10 cellular contexts compared by ENCODE assay signal in genomic region chr14:51847489-51847796, GRCh38. TPM values are rescaled to one million over a fixed set of nuclear protein-coding genes. Genes with fewer than 3 reads are reported as not detected.
A peak's percentile ranks its signal among the peaks of the same experiment; 100 is the strongest.
DNase-seq lines count a peak whose midpoint lies in the region; ATAC-seq and TF ChIP-seq lines count a peak whose summit lies in the region.
"Had no signal": no experiment of that assay in that cellular context is flagged by ENCODE, and none has a peak within 500 bp of the region (broad histone marks: within the 10 kb centered on the region; RNA-seq: fewer than 3 reads in every experiment).

No MANE protein-coding gene starts in this region.

- peaks cover 39% of the 10 kb centered on the region for H3K9me3 Mint-ChIP-seq in activated T-cell treated with anti-CD3 and anti-CD28 coated beads, Interleukin-2, amount 50 U/mL, for 24 hours
- H3K9me3 Mint-ChIP-seq in activated B cell treated with CpG ODN at 0.5 μM for 24 hours = peaks cover 4% of the 10 kb centered on the region
- peaks cover 6% of the 10 kb centered on the region for H3K9me3 Mint-ChIP-seq in type B pancreatic cell

- peaks cover 87% of the 10 kb centered on the region for H3K4me1 Mint-ChIP-seq in activated T-cell treated with anti-CD3 and anti-CD28 coated beads, Interleukin-2, amount 50 U/mL, for 24 hours (ENCODE audit: low read depth)
- H3K4me1 Mint-ChIP-seq in activated B cell treated with CpG ODN at 0.5 μM for 24 hours = peaks cover 85% of the 10 kb centered on the region
- peaks cover 16% of the 10 kb centered on the region for H3K4me1 Mint-ChIP-seq in type B pancreatic cell (ENCODE audit: unreplicated experiment)

- no peak for DNase-seq in activated T-cell treated with anti-CD3 and anti-CD28 coated beads, Interleukin-2, amount 50 U/mL, for 24 hours
- no peak for DNase-seq in activated T-cell treated with anti-CD3 and anti-CD28 coated beads, Interleukin-2, amount 50 U/mL, for 48 hours
- DNase-seq in activated B cell treated with CpG ODN at 0.5 μM for 24 hours = no peak
- no peak for DNase-seq in GF-D8 (lab: John Stamatoyannopoulos, UW)
- DNase-seq in type B pancreatic cell (ENCODE audit: extremely low spot score, unreplicated experiment) = no peak
- DNase-seq in foreskin fibroblast = no peak
- DNase-seq: ACHN had no signal

- POLR2A ChIA-PET in activated B cell treated with CpG ODN at 0.5 μM for 24 hours (lab: Charles Lee) = interaction anchor here (0.7 to 6.2 kb wide), 10 partner anchors 8 to 143 kb away, joined by 3 to 143 read pairs (median 7); partner anchors contain the start of gene GNG2

- H3K27ac Mint-ChIP-seq in activated T-cell treated with anti-CD3 and anti-CD28 coated beads, Interleukin-2, amount 50 U/mL, for 24 hours = peak overlapping the region; percentile 100
- H3K27ac Mint-ChIP-seq in activated B cell treated with CpG ODN at 0.5 μM for 24 hours (peak overlapping the region; percentile 99), type B pancreatic cell (no peak overlapping the region)

- peak overlapping the region; percentile 88 for H3K9ac ChIP-seq in iPS-18a (ENCODE audit: low read length)

- peaks cover 26% of the 10 kb centered on the region for H3K4me1 ChIP-seq in iPS-18a (ENCODE audit: control insufficient read depth, low read depth, low read length)
- H3K4me1 ChIP-seq: psoas muscle had no signal

- peak overlapping the region; percentile 87 for H3K4me3 Mint-ChIP-seq in activated T-cell treated with anti-CD3 and anti-CD28 coated beads, Interleukin-2, amount 50 U/mL, for 24 hours
- peak overlapping the region; percentile 88 for H3K4me3 Mint-ChIP-seq in activated B cell treated with CpG ODN at 0.5 μM for 24 hours
- H3K4me3 Mint-ChIP-seq in type B pancreatic cell = no peak overlapping the region

- CTCF ChIA-PET in activated B cell treated with CpG ODN at 0.5 μM for 24 hours (lab: Charles Lee) = interaction anchor here (0.9 to 1.9 kb wide), 5 partner anchors 12 to 133 kb away, joined by 3 to 10 read pairs (median 3); partner anchors contain the start of gene GNG2

- peaks cover 32% of the 10 kb centered on the region for H3K36me3 Mint-ChIP-seq in activated T-cell treated with anti-CD3 and anti-CD28 coated beads, Interleukin-2, amount 50 U/mL, for 24 hours (ENCODE audit: low read depth)
- peaks cover 2% of the 10 kb centered on the region for H3K36me3 Mint-ChIP-seq in activated B cell treated with CpG ODN at 0.5 μM for 24 hours (ENCODE audit: low read depth)
- no peaks in the 10 kb centered on the region for H3K36me3 Mint-ChIP-seq in type B pancreatic cell

- no peaks in the 10 kb centered on the region for H3K9me3 ChIP-seq in iPS-18a (ENCODE audit: control insufficient read depth, low read depth, low read length)
- H3K9me3 ChIP-seq: psoas muscle had no signal

- no peak for ATAC-seq in activated B cell treated with CpG ODN at 0.5 μM for 24 hours (ENCODE audit: low read depth)

- no peaks in the 10 kb centered on the region for H3K27me3 Mint-ChIP-seq in activated T-cell treated with anti-CD3 and anti-CD28 coated beads, Interleukin-2, amount 50 U/mL, for 24 hours
- H3K27me3 Mint-ChIP-seq in activated B cell treated with CpG ODN at 0.5 μM for 24 hours (no peaks in the 10 kb centered on the region), type B pancreatic cell (peaks cover 3% of the 10 kb centered on the region)

- no peaks in the 10 kb centered on the region for H3K36me3 ChIP-seq in iPS-18a (ENCODE audit: control insufficient read depth, low read depth, low read length)

- H3K27ac ChIP-seq in iPS-18a (ENCODE audit: low read length) (peak overlapping the region; percentile 98), temporal lobe (ENCODE audit: low read depth, low read length) (peak overlapping the region; percentile 58)
- H3K27ac ChIP-seq: psoas muscle had no signal

- no peaks in the 10 kb centered on the region for H3K27me3 ChIP-seq in iPS-18a (ENCODE audit: control insufficient read depth, insufficient read depth, low read length)

- TF ChIP-seq CTCF in activated B cell treated with CpG ODN at 0.5 μM for 24 hours (IDR thresholded peaks at IDR 0.05) = no peak
- TF ChIP-seq CTCF in type B pancreatic cell (conservative IDR thresholded peaks at IDR 0.05) = no peak
- TF ChIP-seq CTCF in foreskin fibroblast (IDR thresholded peaks at IDR 0.05; ENCODE audit: low read depth, low read length) = no peak

- intact Hi-C loops in activated B cell treated with CpG ODN at 0.5 μM for 24 hours (cut with micrococcal nuclease) = loop anchor here (1.0 to 10.0 kb wide), 14 partner anchors 13 to 1533 kb away; partner anchors contain the start of genes DMAC2L, GNG2, GPR137C and L2HGDH

- H3K4me3 ChIP-seq in iPS-18a (ENCODE audit: low read length) = no peak overlapping the region
- no peak overlapping the region for H3K4me3 ChIP-seq in foreskin fibroblast (ENCODE audit: low read depth in 1 of 2, low read length in 2 of 2)

RNA-seq across cellular contexts. Expression of gene GNG2, which starts 13.0 kb away (rescaled TPM):
- total RNA-seq in activated B cell treated with CpG ODN at 0.5 μM for 24 hours = 68.7 and 70.0 TPM in 2 replicates
- total RNA-seq in temporal lobe = 286 TPM
- total RNA-seq in type B pancreatic cell (ENCODE audit: low replicate concordance) = 8.7 and 45.3 TPM in 2 replicates
